In the genomic region with DNA sequence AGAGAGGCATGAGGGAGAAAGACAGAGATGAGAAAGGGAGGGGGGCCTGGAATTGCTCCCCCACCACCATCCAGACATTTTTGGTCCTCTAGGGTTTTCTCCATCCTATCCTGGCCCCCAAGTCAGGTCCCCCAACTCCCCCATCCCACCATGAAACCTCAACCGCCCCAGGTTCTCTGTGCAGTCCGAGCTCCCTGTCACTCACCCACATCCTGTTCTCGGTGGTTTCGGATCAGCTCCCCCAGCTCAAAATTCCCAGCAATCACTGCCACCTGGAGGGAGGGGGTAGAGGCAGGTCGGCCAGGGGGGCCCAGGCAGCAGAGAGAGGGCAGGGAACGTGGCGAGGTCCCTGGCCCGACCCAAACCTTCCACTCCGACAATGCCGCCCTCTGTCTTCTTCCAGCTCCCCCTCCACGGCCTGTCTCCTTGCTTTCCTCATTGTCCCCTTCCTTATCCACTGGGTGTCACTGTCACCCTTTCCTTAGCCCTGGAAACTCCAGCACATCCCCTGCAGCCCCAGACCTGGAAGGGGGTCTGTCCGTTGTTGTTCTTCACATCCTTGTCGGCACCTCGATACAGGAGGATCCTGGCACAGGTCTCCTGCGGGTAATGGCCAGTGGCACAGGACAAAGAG, we compare ENCODE assay signal across 16 cellular contexts. TPM values are rescaled to one million over a fixed set of nuclear protein-coding genes. Genes with fewer than 3 reads are reported as not detected.
DNase-seq lines count a peak whose midpoint lies in the region; ATAC-seq and TF ChIP-seq lines count a peak whose summit lies in the region.
"Had no signal": no experiment of that assay in that cellular context is flagged by ENCODE, and none has a peak within 500 bp of the region (broad histone marks: within the 10 kb centered on the region; RNA-seq: fewer than 3 reads in every experiment).

No MANE protein-coding gene starts in this region.

- H3K4me1 ChIP-seq in A673 (ENCODE audit: insufficient read depth, low read length, poor library complexity, severe bottlenecking) (peaks cover 14% of the 10 kb centered on the region), GM23338 (ENCODE audit: insufficient read depth) (0 out of 2 replicates have a peak, but pooled peaks cover 2% of the 10 kb centered on the region), PC-3 (ENCODE audit: insufficient read depth, low read length) (peaks cover 15% of the 10 kb centered on the region)

- H3K4me3 ChIP-seq in A673 (ENCODE audit: low read depth, low read length, poor library complexity, severe bottlenecking) (no peak overlapping the region), GM23338 (no peak overlapping the region), PC-3 (ENCODE audit: low read length) (peak overlapping the region; percentile 45), fibroblast of villous mesenchyme (ENCODE audit: low read depth, low read length) (no peak overlapping the region)

- H3K27me3 Mint-ChIP-seq in GM23338 (ENCODE audit: insufficient read depth, low read depth, poor library complexity): peaks cover 3% of the 10 kb centered on the region

- BruUV-seq in A673 (replicated peaks; lab: Mats Ljungman, UMichigan) (no TSS peak), PC-3 (replicated peaks; lab: Mats Ljungman, UMichigan) (no TSS peak)

- H3K36me3 Mint-ChIP-seq in GM23338 (ENCODE audit: low read depth): peaks cover 46% of the 10 kb centered on the region
- H3K36me3 Mint-ChIP-seq: CD8-positive, alpha-beta memory T cell had no signal

- peak overlapping the region; percentile 55 for H3K4me2 ChIP-seq in GM23338
- H3K4me2 ChIP-seq in PC-3 (ENCODE audit: low read length): peak overlapping the region; percentile 73

- H2AFZ ChIP-seq in GM23338 (no peak overlapping the region; the same call in 1 of the 2 replicates), PC-3 (ENCODE audit: low read length) (peak overlapping the region; percentile 32; the same call in 1 of the 2 replicates)

- no peaks in the 10 kb centered on the region for H3K9me3 ChIP-seq in A673 (ENCODE audit: low read depth, low read length, poor library complexity, severe bottlenecking)
- no peaks in the 10 kb centered on the region for H3K9me3 ChIP-seq in PC-3 (ENCODE audit: low read length)

- DNase-seq in A673 (ENCODE audit: low spot score) (peak; percentile 73), GM23338 (ENCODE audit: low spot score) (peak; percentile 73), PC-3 (peak; percentile 51), fibroblast of villous mesenchyme (ENCODE audit: low read depth) (no peak), NCI-H2029 (lab: John Stamatoyannopoulos, UW) (no peak), putamen (ENCODE audit: low spot score) (no peak)
- DNase-seq: activated CD4-positive, alpha-beta T cell treated with anti-CD3 and anti-CD28 coated beads for 1 hour; activated naive CD4-positive, alpha-beta T cell treated with anti-CD3 and anti-CD28 coated beads for 36 hours; CD8-positive, alpha-beta memory T cell; effector memory CD8-positive, alpha-beta T cell; MV-4-11; nucleus accumbens; RPMI8226; stimulated activated CD4-positive, alpha-beta T cell treated with anti-CD3 and anti-CD28 coated beads, Interleukin-1b, Interleukin-23, amount 100 ng/mL, for 48 hours had no signal

- H3K36me3 ChIP-seq in A673 (ENCODE audit: insufficient read depth, low read length, poor library complexity, severe bottlenecking) (peaks cover 4% of the 10 kb centered on the region), GM23338 (ENCODE audit: insufficient read depth) (no peaks in the 10 kb centered on the region), PC-3 (ENCODE audit: low read depth, low read length) (no peaks in the 10 kb centered on the region)

- intact Hi-C loops in A673 (cut with micrococcal nuclease; ENCODE audit: unreplicated experiment) (loop anchor here (1.0 to 10.0 kb wide), 2 partner anchors 79 to 311 kb away; partner anchors contain the start of gene KLK10), PC-3 (cut with micrococcal nuclease) (no loop called here)

- H3K4me3 Mint-ChIP-seq in GM23338: no peak overlapping the region
- H3K4me3 Mint-ChIP-seq: activated naive CD4-positive, alpha-beta T cell treated with anti-CD3 and anti-CD28 coated beads for 36 hours; CD8-positive, alpha-beta memory T cell; effector memory CD8-positive, alpha-beta T cell had no signal

- H3F3A ChIP-seq in GM23338 (replicated peaks; ENCODE audit: low read depth) (no peaks in the 10 kb centered on the region), PC-3 (ENCODE audit: low read length, unreplicated experiment) (no peaks in the 10 kb centered on the region)

- POLR2A ChIA-PET in A673 (lab: Charles Lee; ENCODE audit: low non-redundant PET) (interaction anchor here (0.6 kb wide), 1 partner anchor 131 kb away, joined by 3 read pairs; no protein-coding TSS in a partner anchor), PC-3 (lab: Charles Lee; ENCODE audit: unreplicated experiment) (no interaction called here)

- ATAC-seq in GM23338 (no peak), PC-3 (peak; percentile 43), GM18519 (IDR thresholded peaks at IDR 0.05; ENCODE audit: low FRiP score, unreplicated experiment) (no peak), GM18502 (IDR thresholded peaks at IDR 0.05; ENCODE audit: poor library complexity, unreplicated experiment) (no peak)
- ATAC-seq: effector memory CD8-positive, alpha-beta T cell had no signal

- H3K27ac ChIP-seq in A673 (ENCODE audit: low read depth, low read length, poor library complexity, severe bottlenecking): no peak overlapping the region
- H3K27ac ChIP-seq in GM23338 (ENCODE audit: low read depth): no peak overlapping the region
- no peak overlapping the region for H3K27ac ChIP-seq in PC-3 (ENCODE audit: low read length)

- H3K27me3 ChIP-seq in A673 (replicated peaks; ENCODE audit: insufficient read depth, low read depth, low read length, poor library complexity) (no peaks in the 10 kb centered on the region), GM23338 (ENCODE audit: insufficient read depth) (peaks cover 21% of the 10 kb centered on the region), PC-3 (ENCODE audit: low read length) (peaks cover 32% of the 10 kb centered on the region)

- H3K9me3 Mint-ChIP-seq in GM23338: peaks cover 91% of the 10 kb centered on the region
- H3K9me3 Mint-ChIP-seq: activated naive CD4-positive, alpha-beta T cell treated with anti-CD3 and anti-CD28 coated beads for 36 hours had no signal

- CTCF ChIA-PET in A673 (lab: Charles Lee) (interaction anchor here (0.5 to 2.4 kb wide), 9 partner anchors 9 to 313 kb away, joined by 3 to 15 read pairs (median 4); no protein-coding TSS in a partner anchor), PC-3 (lab: Charles Lee) (interaction anchor here (0.6 to 1.6 kb wide), 5 partner anchors 21 to 148 kb away, joined by 3 to 21 read pairs (median 4); no protein-coding TSS in a partner anchor)

- H4K20me1 ChIP-seq in GM23338 (replicated peaks; ENCODE audit: insufficient read depth): no peaks in the 10 kb centered on the region
- no peaks in the 10 kb centered on the region for H4K20me1 ChIP-seq in PC-3 (ENCODE audit: low read length)

- peak; percentile 66 for TF ChIP-seq CTCF in A673 (conservative IDR thresholded peaks at IDR 0.05; ENCODE audit: low read depth, low read length)
- peak; percentile 57 to 92 for TF ChIP-seq CTCF in GM23338 (conservative IDR thresholded peaks at IDR 0.05; ENCODE audit: low read depth in 2 of 2)
- peak; percentile 73 for TF ChIP-seq CTCF in PC-3 (conservative IDR thresholded peaks at IDR 0.05; ENCODE audit: low read depth, low read length)
- peak; percentile 14 for TF ChIP-seq CTCF in fibroblast of villous mesenchyme (IDR thresholded peaks at IDR 0.05; ENCODE audit: insufficient read depth, low read depth, low read length)

- H3K9ac ChIP-seq in PC-3 (ENCODE audit: low read length): no peak overlapping the region

- H3K79me2 ChIP-seq in GM23338 (replicated peaks; ENCODE audit: insufficient read depth): no peaks in the 10 kb centered on the region
- no peaks in the 10 kb centered on the region for H3K79me2 ChIP-seq in PC-3 (ENCODE audit: low read length)

- H3K9me2 ChIP-seq in GM23338 (ENCODE audit: insufficient read depth) (no peaks in the 10 kb centered on the region), PC-3 (replicated peaks; ENCODE audit: low read length) (no peaks in the 10 kb centered on the region)

- H3K27ac Mint-ChIP-seq in GM23338: no peak overlapping the region
- H3K27ac Mint-ChIP-seq: activated naive CD4-positive, alpha-beta T cell treated with anti-CD3 and anti-CD28 coated beads for 36 hours; CD8-positive, alpha-beta memory T cell; effector memory CD8-positive, alpha-beta T cell had no signal

- no peaks in the 10 kb centered on the region for H3K4me1 Mint-ChIP-seq in GM23338
- H3K4me1 Mint-ChIP-seq: CD8-positive, alpha-beta memory T cell had no signal

TF ChIP-seq in GM23338, 12 proteins besides CTCF, POLR2A, EP300 and RAD21 (continues in another document):
- no peak for TF ChIP-seq EZH2phosphoT487 (IDR thresholded peaks at IDR 0.05; ENCODE audit: unreplicated experiment)

RNA-seq across cellular contexts. Expression of gene SHANK1, which starts 15.6 kb away (rescaled TPM):
- total RNA-seq in A673 (2021) (69.7 and 69.8 TPM in 2 replicates), PC-3 (2014; rRNA removed) (0.12 and 0.47 TPM in 2 replicates), fibroblast of villous mesenchyme (7.4 and 7.8 TPM in 2 replicates)
- 3.3 and 4.1 TPM in 2 replicates for total RNA-seq in GM23338 (2014; rRNA removed; shearing (Covaris generic))
- polyA plus RNA-seq in GM23338 (2016; fragmentation: Nextera tagmentation; extraction: Ambion mirVana): 0.23 and 0.30 TPM in 2 replicates
- total RNA-seq: activated naive CD4-positive, alpha-beta T cell treated with anti-CD3 and anti-CD28 coated beads for 36 hours; CD8-positive, alpha-beta memory T cell had no signal
- polyA plus RNA-seq: CD8-positive, alpha-beta memory T cell had no signal

RNA-seq across cellular contexts. Expression of gene CLEC11A, which starts 19.1 kb away (rescaled TPM):
- total RNA-seq in A673 (2021): 59.1 TPM in 2 replicates
- 7.2 and 8.0 TPM in 2 replicates for total RNA-seq in GM23338 (2014; rRNA removed; shearing (Covaris generic))
- 15.5 and 18.5 TPM in 2 replicates for polyA plus RNA-seq in GM23338 (2016; fragmentation: Nextera tagmentation; extraction: Ambion mirVana)
- 2.3 and 2.4 TPM in 2 replicates for total RNA-seq in PC-3 (2014; rRNA removed)
- total RNA-seq in fibroblast of villous mesenchyme: 18.6 and 25.4 TPM in 2 replicates

RNA-seq across cellular contexts. Expression of gene C19orf81, which starts 54.8 kb away (rescaled TPM):
- 6.2 and 10.5 TPM in 2 replicates for total RNA-seq in A673 (2021)
- 1.8 and 23.2 TPM in 2 replicates for total RNA-seq in GM23338 (2014; rRNA removed; shearing (Covaris generic))
- polyA plus RNA-seq in GM23338 (2016; fragmentation: Nextera tagmentation; extraction: Ambion mirVana): 54.3 and 67.9 TPM in 2 replicates
- total RNA-seq in PC-3 (2014; rRNA removed): 5.7 and 20.0 TPM in 2 replicates
- 0.97 TPM in 1 of 2 replicates, not detected in the other for total RNA-seq in fibroblast of villous mesenchyme
- total RNA-seq: CD8-positive, alpha-beta memory T cell had no signal
- polyA plus RNA-seq: CD8-positive, alpha-beta memory T cell had no signal

Comparison
In these comparisons a context has a peak if more than half of its experiments do, and no peak if none do; other contexts are left out.
1. DNase-seq: peak in A673 (single experiment), GM23338 (single experiment) and PC-3 (single experiment); none in fibroblast of villous mesenchyme (single experiment), NCI-H2029 (single experiment) and putamen (single experiment).
2. CTCF ChIP-seq: peak in every context shown above with its lines; median percentile 74 in GM23338; 73 in PC-3; 66 in A673; 14 in fibroblast of villous mesenchyme.